In the genomic region with DNA sequence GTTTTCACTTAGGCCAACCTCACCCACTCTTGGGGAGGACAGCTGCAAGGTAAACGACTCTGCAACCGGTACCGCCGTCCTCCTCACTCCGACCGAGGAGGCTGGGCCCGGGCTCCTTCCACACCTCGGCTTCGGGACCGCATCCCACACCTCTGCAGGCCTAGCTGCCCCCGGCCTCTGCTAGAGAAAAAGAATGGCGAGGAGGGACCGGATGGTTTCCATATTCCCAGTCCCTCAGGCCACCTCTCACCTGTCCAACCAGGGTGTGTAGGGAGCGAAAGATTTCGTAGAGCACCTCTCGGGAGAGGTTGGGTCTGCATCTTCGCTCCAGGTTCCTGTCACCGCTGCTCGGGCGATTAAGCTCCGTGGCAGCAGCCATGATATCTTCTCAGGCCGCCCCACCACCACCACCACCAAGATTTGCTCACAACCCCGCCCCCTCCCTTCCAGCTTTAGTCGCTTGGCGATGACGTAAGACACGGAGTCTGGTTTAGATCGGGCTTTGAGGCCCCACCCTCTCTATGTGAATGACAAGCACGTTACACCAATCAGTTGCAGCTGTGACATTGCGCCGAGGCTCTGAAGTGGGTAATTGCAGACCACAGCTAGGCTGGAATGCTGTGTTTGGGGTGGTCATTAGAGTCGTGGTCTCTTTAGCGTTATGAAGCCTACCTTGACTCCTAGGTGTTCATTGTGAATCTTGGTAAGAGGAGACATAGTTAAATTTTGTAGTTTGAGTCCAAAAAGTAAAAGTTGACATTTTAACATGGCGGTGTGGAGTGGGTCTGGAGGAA, we compare ENCODE assay signal across 1 cellular context.
TF ChIP-seq lines count a peak whose summit lies in the region.

TSS of gene MBIP (minus strand) at position 428 of the 794 bp plus-strand sequence. CDS start at position 379, 49 bp downstream.

TF ChIP-seq in K562, 482 proteins besides CTCF, POLR2A, EP300 and RAD21 (continued from another document and continues in another):
- TF ChIP-seq, protein P1, sequence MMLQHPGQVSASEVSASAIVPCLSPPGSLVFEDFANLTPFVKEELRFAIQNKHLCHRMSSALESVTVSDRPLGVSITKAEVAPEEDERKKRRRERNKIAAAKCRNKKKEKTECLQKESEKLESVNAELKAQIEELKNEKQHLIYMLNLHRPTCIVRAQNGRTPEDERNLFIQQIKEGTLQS (IDR thresholded peaks at IDR 0.05) = peak; percentile 95
- TF ChIP-seq, protein P1 (CRISPR knock-in tag; conservative IDR thresholded peaks at IDR 0.05) = no peak
- TF ChIP-seq ZNF354B (CRISPR knock-in tag; IDR thresholded peaks at IDR 0.05) (no peak), EHMT2 (IDR thresholded peaks at IDR 0.05) (peak; percentile 93), NR4A1 (CRISPR knock-in tag; IDR thresholded peaks at IDR 0.05) (no peak), NR4A1 (tag; IDR thresholded peaks at IDR 0.05) (no peak), ZNF766 (CRISPR knock-in tag; conservative IDR thresholded peaks at IDR 0.05) (no peak), KLF13 (tag; IDR thresholded peaks at IDR 0.05; ENCODE audit: borderline replicate concordance, low read depth) (no peak), HINFP (tag; conservative IDR thresholded peaks at IDR 0.05; ENCODE audit: low read depth) (no peak), KDM1A (IDR thresholded peaks at IDR 0.05) (no peak), CBX8 (IDR thresholded peaks at IDR 0.05; ENCODE audit: borderline replicate concordance, extremely low read depth, low read depth, low read length, poor library complexity, severe bottlenecking) (no peak), CAMTA2 (CRISPR knock-in tag; conservative IDR thresholded peaks at IDR 0.05) (no peak), ZNF121 (CRISPR knock-in tag; conservative IDR thresholded peaks at IDR 0.05) (no peak), CHCHD3 (CRISPR knock-in tag; IDR thresholded peaks at IDR 0.05) (no peak), MIER1 (IDR thresholded peaks at IDR 0.05; ENCODE audit: low read depth) (no peak), FOXJ3 (CRISPR knock-in tag; IDR thresholded peaks at IDR 0.05) (no peak), POLR2H (tag; IDR thresholded peaks at IDR 0.05; ENCODE audit: low read depth) (peak; percentile 42; the same call in 1 of the 2 replicates), POLR2AphosphoS5 (IDR thresholded peaks at IDR 0.05; ENCODE audit: control insufficient read depth, insufficient read depth, low read depth, low read length) (peak; percentile 50; the same call in 1 of the 2 replicates), THRB (CRISPR knock-in tag; conservative IDR thresholded peaks at IDR 0.05) (no peak), ZNF282 (CRISPR knock-in tag; IDR thresholded peaks at IDR 0.05) (no peak), ELF2 (CRISPR knock-in tag; IDR thresholded peaks at IDR 0.05) (no peak), PRDM10 (IDR thresholded peaks at IDR 0.05; ENCODE audit: partially characterized antibody) (no peak), ZNF655 (CRISPR knock-in tag; IDR thresholded peaks at IDR 0.05) (no peak), MTF1 (CRISPR knock-in tag; IDR thresholded peaks at IDR 0.05; ENCODE audit: borderline replicate concordance) (no peak), EP400 (IDR thresholded peaks at IDR 0.05) (peak; percentile 55), RNF2 (IDR thresholded peaks at IDR 0.05) (no peak), NFATC3 (IDR thresholded peaks at IDR 0.05) (no peak), SAFB (IDR thresholded peaks at IDR 0.05; ENCODE audit: borderline replicate concordance, low read depth, low read length) (no peak), MAZ (CRISPR knock-in tag; conservative IDR thresholded peaks at IDR 0.05 in 1 of 2, IDR thresholded peaks at IDR 0.05 in 1 of 2) (peak; percentile 76), DMBX1 (CRISPR knock-in tag; IDR thresholded peaks at IDR 0.05; ENCODE audit: borderline replicate concordance) (no peak), ZBTB5 (IDR thresholded peaks at IDR 0.05) (no peak), ZNF277 (CRISPR knock-in tag; IDR thresholded peaks at IDR 0.05; ENCODE audit: borderline replicate concordance) (no peak), TAF7 (tag; IDR thresholded peaks at IDR 0.05) (peak; percentile 15; the same call in 1 of the 2 replicates), DDX20 (tag; IDR thresholded peaks at IDR 0.05; ENCODE audit: low read depth) (no peak), CREM (IDR thresholded peaks at IDR 0.05; ENCODE audit: low read depth) (peak; percentile 98), TEAD2 (tag; IDR thresholded peaks at IDR 0.05) (0 out of 2 replicates have a peak, but pooled peaks have one; percentile 30), SIN3A (IDR thresholded peaks at IDR 0.05; ENCODE audit: borderline replicate concordance in 2 of 2, control insufficient read depth in 1 of 2, low read depth in 2 of 2, low read length in 2 of 2) (peak; percentile 60 to 63; a peak in 2 of 4 replicates)
- TF ChIP-seq, protein P2, sequence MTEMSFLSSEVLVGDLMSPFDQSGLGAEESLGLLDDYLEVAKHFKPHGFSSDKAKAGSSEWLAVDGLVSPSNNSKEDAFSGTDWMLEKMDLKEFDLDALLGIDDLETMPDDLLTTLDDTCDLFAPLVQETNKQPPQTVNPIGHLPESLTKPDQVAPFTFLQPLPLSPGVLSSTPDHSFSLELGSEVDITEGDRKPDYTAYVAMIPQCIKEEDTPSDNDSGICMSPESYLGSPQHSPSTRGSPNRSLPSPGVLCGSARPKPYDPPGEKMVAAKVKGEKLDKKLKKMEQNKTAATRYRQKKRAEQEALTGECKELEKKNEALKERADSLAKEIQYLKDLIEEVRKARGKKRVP (CRISPR knock-in tag; IDR thresholded peaks at IDR 0.05) = no peak
- TF ChIP-seq, protein P3, sequence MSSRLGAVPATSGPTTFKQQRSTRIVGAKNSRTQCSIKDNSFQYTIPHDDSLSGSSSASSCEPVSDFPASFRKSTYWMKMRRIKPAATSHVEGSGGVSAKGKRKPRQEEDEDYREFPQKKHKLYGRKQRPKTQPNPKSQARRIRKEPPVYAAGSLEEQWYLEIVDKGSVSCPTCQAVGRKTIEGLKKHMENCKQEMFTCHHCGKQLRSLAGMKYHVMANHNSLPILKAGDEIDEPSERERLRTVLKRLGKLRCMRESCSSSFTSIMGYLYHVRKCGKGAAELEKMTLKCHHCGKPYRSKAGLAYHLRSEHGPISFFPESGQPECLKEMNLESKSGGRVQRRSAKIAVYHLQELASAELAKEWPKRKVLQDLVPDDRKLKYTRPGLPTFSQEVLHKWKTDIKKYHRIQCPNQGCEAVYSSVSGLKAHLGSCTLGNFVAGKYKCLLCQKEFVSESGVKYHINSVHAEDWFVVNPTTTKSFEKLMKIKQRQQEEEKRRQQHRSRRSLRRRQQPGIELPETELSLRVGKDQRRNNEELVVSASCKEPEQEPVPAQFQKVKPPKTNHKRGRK (tag; IDR thresholded peaks at IDR 0.05) = no peak
- TF ChIP-seq, protein P4, sequence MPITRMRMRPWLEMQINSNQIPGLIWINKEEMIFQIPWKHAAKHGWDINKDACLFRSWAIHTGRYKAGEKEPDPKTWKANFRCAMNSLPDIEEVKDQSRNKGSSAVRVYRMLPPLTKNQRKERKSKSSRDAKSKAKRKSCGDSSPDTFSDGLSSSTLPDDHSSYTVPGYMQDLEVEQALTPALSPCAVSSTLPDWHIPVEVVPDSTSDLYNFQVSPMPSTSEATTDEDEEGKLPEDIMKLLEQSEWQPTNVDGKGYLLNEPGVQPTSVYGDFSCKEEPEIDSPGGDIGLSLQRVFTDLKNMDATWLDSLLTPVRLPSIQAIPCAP (CRISPR knock-in tag; IDR thresholded peaks at IDR 0.05; ENCODE audit: borderline replicate concordance) = no peak
- TF ChIP-seq, protein P5, sequence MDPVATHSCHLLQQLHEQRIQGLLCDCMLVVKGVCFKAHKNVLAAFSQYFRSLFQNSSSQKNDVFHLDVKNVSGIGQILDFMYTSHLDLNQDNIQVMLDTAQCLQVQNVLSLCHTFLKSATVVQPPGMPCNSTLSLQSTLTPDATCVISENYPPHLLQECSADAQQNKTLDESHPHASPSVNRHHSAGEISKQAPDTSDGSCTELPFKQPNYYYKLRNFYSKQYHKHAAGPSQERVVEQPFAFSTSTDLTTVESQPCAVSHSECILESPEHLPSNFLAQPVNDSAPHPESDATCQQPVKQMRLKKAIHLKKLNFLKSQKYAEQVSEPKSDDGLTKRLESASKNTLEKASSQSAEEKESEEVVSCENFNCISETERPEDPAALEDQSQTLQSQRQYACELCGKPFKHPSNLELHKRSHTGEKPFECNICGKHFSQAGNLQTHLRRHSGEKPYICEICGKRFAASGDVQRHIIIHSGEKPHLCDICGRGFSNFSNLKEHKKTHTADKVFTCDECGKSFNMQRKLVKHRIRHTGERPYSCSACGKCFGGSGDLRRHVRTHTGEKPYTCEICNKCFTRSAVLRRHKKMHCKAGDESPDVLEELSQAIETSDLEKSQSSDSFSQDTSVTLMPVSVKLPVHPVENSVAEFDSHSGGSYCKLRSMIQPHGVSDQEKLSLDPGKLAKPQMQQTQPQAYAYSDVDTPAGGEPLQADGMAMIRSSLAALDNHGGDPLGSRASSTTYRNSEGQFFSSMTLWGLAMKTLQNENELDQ (CRISPR knock-in tag; IDR thresholded peaks at IDR 0.05; ENCODE audit: borderline replicate concordance) = no peak
